Comparison of ENCODE assay signal across 8 cellular contexts in the genomic region with DNA sequence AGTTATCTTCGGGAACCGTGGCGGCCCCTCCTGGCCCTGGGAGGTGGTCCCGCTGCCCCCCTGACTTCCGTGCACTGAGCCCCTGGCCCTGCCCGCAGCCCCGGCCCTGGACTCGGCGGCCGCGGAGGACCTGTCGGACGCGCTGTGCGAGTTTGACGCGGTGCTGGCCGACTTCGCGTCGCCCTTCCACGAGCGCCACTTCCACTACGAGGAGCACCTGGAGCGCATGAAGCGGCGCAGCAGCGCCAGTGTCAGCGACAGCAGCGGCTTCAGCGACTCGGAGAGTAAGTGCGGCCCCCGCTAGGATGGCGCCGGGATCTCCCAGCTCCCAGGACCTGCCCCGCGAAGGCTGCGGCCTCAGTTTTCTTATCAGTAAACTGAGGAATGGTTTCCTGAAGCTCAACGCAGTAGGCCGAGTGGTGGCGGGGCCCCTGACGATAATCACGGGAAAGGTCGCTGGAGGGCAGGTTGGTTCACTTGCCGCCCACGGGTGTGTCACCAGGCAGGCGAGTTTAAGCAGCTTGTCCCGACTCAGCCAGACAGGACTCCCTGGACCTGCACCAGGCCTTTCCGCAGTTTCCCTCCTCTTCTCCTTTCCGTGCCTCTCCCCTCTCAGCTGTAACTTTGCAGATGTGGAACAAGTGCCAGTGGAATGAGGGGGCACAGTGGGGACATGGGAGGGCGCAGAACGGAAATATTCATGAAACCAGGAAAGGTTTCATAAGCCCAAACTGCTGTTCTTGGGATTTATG.
DNase-seq lines count a peak whose midpoint lies in the region; ATAC-seq lines count a peak whose summit lies in the region.

No MANE protein-coding gene starts in this region.

- peak; percentile 26 for ATAC-seq in GM18907 (IDR thresholded peaks at IDR 0.05; ENCODE audit: unreplicated experiment)
- ATAC-seq in HG03521 (IDR thresholded peaks at IDR 0.05; ENCODE audit: unreplicated experiment) = peak; percentile 3
- peak; percentile 26 for ATAC-seq in memory B cell (ENCODE audit: low read depth)

- peaks cover 26% of the 10 kb centered on the region for H3K4me1 Mint-ChIP-seq in memory B cell

- DNase-seq in activated CD4-positive, alpha-beta T cell treated with anti-CD3 and anti-CD28 coated beads for 48 hours = peak; percentile 71
- peak; percentile 65 for DNase-seq in ecto neural progenitor cell (ENCODE audit: low spot score)
- DNase-seq in memory B cell (ENCODE audit: low spot score in 2 of 2) = peak in 1 of 2 donors; percentile 29
- peak; percentile 36 for DNase-seq in stimulated activated CD8-positive, alpha-beta memory T cell treated with anti-CD3 and anti-CD28 coated beads, Interleukin-4, amount 100 ng/mL, for 24 hours (ENCODE audit: low read depth)
- DNase-seq in NK-92 (lab: John Stamatoyannopoulos, UW; ENCODE audit: unreplicated experiment) = no peak
- no peak for DNase-seq in DMS153 (lab: John Stamatoyannopoulos, UW)

- no peaks in the 10 kb centered on the region for H3K9me3 Mint-ChIP-seq in memory B cell

- H3K27me3 Mint-ChIP-seq in memory B cell = peaks cover 10% of the 10 kb centered on the region

- no peaks in the 10 kb centered on the region for H3K36me3 Mint-ChIP-seq in memory B cell

- H3K27ac Mint-ChIP-seq in memory B cell = peak overlapping the region; percentile 94

- peak overlapping the region; percentile 82 for H3K4me3 Mint-ChIP-seq in memory B cell

Comparison
In these comparisons a context has a peak if more than half of its experiments do, and no peak if none do; other contexts are left out.
1. DNase-seq: peak in activated CD4-positive, alpha-beta T cell treated with anti-CD3 and anti-CD28 coated beads for 48 hours (single experiment), ecto neural progenitor cell (single experiment) and stimulated activated CD8-positive, alpha-beta memory T cell treated with anti-CD3 and anti-CD28 coated beads, Interleukin-4, amount 100 ng/mL, for 24 hours (single experiment); none in NK-92 (single experiment) and DMS153 (single experiment).
2. Peak in every context shown above with its lines, with median percentiles within 50 percentile points of each other: ATAC-seq.